ENCODE assay signal across 29 cellular contexts in genomic region chr11:126297004-126297403, GRCh38.
"Had no signal": no experiment of that assay in that cellular context is flagged by ENCODE, and none has a peak within 500 bp of the region (broad histone marks: within the 10 kb centered on the region; RNA-seq: fewer than 3 reads in every experiment).

No MANE protein-coding gene starts in this region.

- ATAC-seq: activated CD4-positive, CD25-positive, alpha-beta regulatory T cell treated with anti-CD3 and anti-CD28 coated beads, Interleukin-2, amount 50 U/mL, for 24 hours; activated CD8-positive, alpha-beta memory T cell treated with anti-CD3 and anti-CD28 coated beads, Interleukin-2, amount 10 ng/mL, durations not matched to agents 7 days and 5 days; activated CD8-positive, alpha-beta T cell treated with anti-CD3 and anti-CD28 coated beads, Interleukin-2, amount 10 ng/mL, durations not matched to agents 7 days and 5 days; effector memory CD8-positive, alpha-beta T cell; foreskin keratinocyte; gastrocnemius medialis; heart left ventricle had no signal

- H3K4me3 ChIP-seq: esophagus muscularis mucosa, gastrocnemius medialis, heart left ventricle had no signal

- H3K4me3 Mint-ChIP-seq: activated B cell treated with CpG ODN at 0.5 μM for 24 hours; activated CD4-positive, alpha-beta memory T cell treated with anti-CD3 and anti-CD28 coated beads for 36 hours; activated CD4-positive, alpha-beta T cell treated with anti-CD3 and anti-CD28 coated beads, Interleukin-2, amount 10 ng/mL, durations not matched to agents 24 days and 14 days; activated CD8-positive, alpha-beta memory T cell treated with anti-CD3 and anti-CD28 coated beads, Interleukin-2, amount 10 ng/mL, durations not matched to agents 7 days and 5 days; activated CD8-positive, alpha-beta T cell treated with anti-CD3 and anti-CD28 coated beads, Interleukin-2, amount 10 ng/mL, durations not matched to agents 7 days and 5 days; activated naive CD8-positive, alpha-beta T cell; effector memory CD8-positive, alpha-beta T cell had no signal

- H3K9me3 Mint-ChIP-seq: activated B cell treated with CpG ODN at 0.5 μM for 24 hours; activated CD4-positive, alpha-beta memory T cell treated with anti-CD3 and anti-CD28 coated beads for 36 hours; activated CD4-positive, alpha-beta T cell treated with anti-CD3 and anti-CD28 coated beads, Interleukin-2, amount 10 ng/mL, durations not matched to agents 24 days and 14 days; activated T-helper 2 cell treated with anti-CD3 and anti-CD28 coated beads, Interferon-gamma antibody, Interleukin-2, Interleukin-4, amounts not matched to agents 10 μg/mL and 5 μg/mL and 100 μg/mL, durations not matched to agents 14 hours and 24 hours and 36 hours; effector memory CD8-positive, alpha-beta T cell had no signal

- H3K27ac Mint-ChIP-seq: activated B cell treated with CpG ODN at 0.5 μM for 24 hours; activated CD4-positive, alpha-beta memory T cell treated with anti-CD3 and anti-CD28 coated beads for 36 hours; activated CD4-positive, alpha-beta T cell treated with anti-CD3 and anti-CD28 coated beads, Interleukin-2, amount 10 ng/mL, durations not matched to agents 24 days and 14 days; activated CD8-positive, alpha-beta memory T cell treated with anti-CD3 and anti-CD28 coated beads, Interleukin-2, amount 10 ng/mL, durations not matched to agents 7 days and 5 days; activated CD8-positive, alpha-beta T cell treated with anti-CD3 and anti-CD28 coated beads, Interleukin-2, amount 10 ng/mL, durations not matched to agents 7 days and 5 days; activated naive CD8-positive, alpha-beta T cell; activated T-helper 2 cell treated with anti-CD3 and anti-CD28 coated beads, Interferon-gamma antibody, Interleukin-2, Interleukin-4, amounts not matched to agents 10 μg/mL and 5 μg/mL and 100 μg/mL, durations not matched to agents 14 hours and 24 hours and 36 hours had no signal

- H3K27me3 Mint-ChIP-seq: activated B cell treated with CpG ODN at 0.5 μM for 24 hours; activated CD4-positive, alpha-beta memory T cell treated with anti-CD3 and anti-CD28 coated beads for 36 hours; activated CD4-positive, alpha-beta T cell treated with anti-CD3 and anti-CD28 coated beads, Interleukin-2, amount 10 ng/mL, durations not matched to agents 24 days and 14 days; activated CD8-positive, alpha-beta memory T cell treated with anti-CD3 and anti-CD28 coated beads, Interleukin-2, amount 10 ng/mL, durations not matched to agents 7 days and 5 days; activated naive CD8-positive, alpha-beta T cell; effector memory CD8-positive, alpha-beta T cell had no signal

- H3K4me1 ChIP-seq: esophagus muscularis mucosa, foreskin keratinocyte, gastrocnemius medialis, heart left ventricle had no signal

- H3K9me3 ChIP-seq: esophagus muscularis mucosa, gastrocnemius medialis, heart left ventricle had no signal

- DNase-seq: activated B cell treated with CpG ODN at 0.5 μM for 24 hours; activated CD4-positive, alpha-beta memory T cell treated with anti-CD3 and anti-CD28 coated beads for 36 hours; activated CD4-positive, alpha-beta T cell treated with anti-CD3 and anti-CD28 coated beads, Interleukin-2, amount 10 ng/mL, durations not matched to agents 24 days and 14 days; activated CD8-positive, alpha-beta memory T cell treated with anti-CD3 and anti-CD28 coated beads, Interleukin-2, amount 10 ng/mL, durations not matched to agents 7 days and 5 days; activated CD8-positive, alpha-beta memory T cell treated with anti-CD3 and anti-CD28 coated beads, Interleukin-2, amount 50 U/mL, for 4 hours; activated CD8-positive, alpha-beta T cell treated with anti-CD3 and anti-CD28 coated beads, Interleukin-2, amount 10 ng/mL, durations not matched to agents 7 days and 5 days; activated gamma-delta T cell treated with Interleukin-2 at 50 U/mL for 16 hours; activated naive CD4-positive, alpha-beta T cell treated with anti-CD3 and anti-CD28 coated beads, Interleukin-2, amount 50 U/mL, for 16 hours; activated naive CD4-positive, alpha-beta T cell treated with Interleukin-2 at 50 U/mL for 16 hours; activated T-cell treated with anti-CD3 and anti-CD28 coated beads, Interleukin-2, amount 50 U/mL, for 1 hour; amniotic stem cell; anterior cingulate cortex; brain microvascular endothelial cell; cortex of kidney; dermis blood vessel endothelial cell; effector CD4-positive, alpha-beta T cell; effector memory CD8-positive, alpha-beta T cell; erythroblast; foreskin keratinocyte; gastrocnemius medialis; glutamatergic neuron; heart left ventricle; T-helper 1 cell; T1000; WERI-Rb-1 had no signal
